ENCODE assay signal across 12 cellular contexts in the genomic region with DNA sequence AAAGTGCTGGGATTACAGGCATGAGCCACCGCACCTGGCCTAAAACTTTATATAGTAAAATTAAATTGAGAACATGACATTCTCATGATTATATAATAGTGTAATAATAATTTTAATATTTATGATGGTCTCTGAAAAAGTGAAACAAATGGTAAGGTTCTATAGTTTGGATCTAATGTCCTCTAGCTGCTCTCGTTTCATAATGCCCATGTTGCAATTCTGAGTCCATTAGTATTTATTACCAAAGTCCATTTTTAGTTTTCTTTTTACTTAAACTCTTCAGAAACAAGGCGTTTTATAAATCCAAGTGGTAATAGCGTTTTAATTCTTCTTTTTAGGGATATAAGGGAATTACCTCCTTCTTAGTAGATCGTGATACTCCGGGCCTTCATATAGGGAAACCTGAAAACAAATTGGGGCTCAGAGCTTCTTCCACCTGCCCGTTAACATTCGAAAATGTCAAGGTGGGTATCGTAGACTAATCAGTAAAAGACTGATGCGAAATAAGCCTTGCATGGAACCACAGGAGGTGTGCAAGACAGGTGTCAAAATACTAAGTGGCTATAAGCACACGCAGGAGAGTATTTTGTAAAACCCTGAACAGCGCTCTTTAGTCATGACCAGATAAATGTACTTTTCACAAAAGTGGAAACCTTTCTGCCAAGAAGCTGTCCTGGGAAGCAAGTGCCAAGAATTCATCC.
"Had no signal": no experiment of that assay in that cellular context is flagged by ENCODE, and none has a peak within 500 bp of the region (broad histone marks: within the 10 kb centered on the region; RNA-seq: fewer than 3 reads in every experiment).

No MANE protein-coding gene starts in this region.

- FAIRE-seq: small intestine had no signal

- H2AFZ ChIP-seq: neural progenitor cell had no signal

- H3K36me3 ChIP-seq: neural progenitor cell, ovary had no signal

- H3K4me3 ChIP-seq: esophagus muscularis mucosa, gastrocnemius medialis, left ventricle myocardium inferior, lung, neural progenitor cell, ovary, right atrium auricular region, stomach, thoracic aorta, transverse colon had no signal

- H3K4me1 ChIP-seq: esophagus muscularis mucosa, left ventricle myocardium inferior, right atrium auricular region, stomach had no signal

- H3K9ac ChIP-seq: neural progenitor cell had no signal

- H3K9me3 ChIP-seq: esophagus muscularis mucosa, gastrocnemius medialis, left ventricle myocardium inferior, ovary, right atrium auricular region, stomach, thoracic aorta, transverse colon had no signal

- DNase-seq: gastrocnemius medialis, left ventricle myocardium inferior had no signal

- ATAC-seq: gastrocnemius medialis had no signal

- H3K27me3 ChIP-seq: esophagus muscularis mucosa, gastrocnemius medialis, neural progenitor cell, ovary, right atrium auricular region, stomach, transverse colon had no signal

- H3K4me2 ChIP-seq: neural progenitor cell had no signal

- H3K27ac ChIP-seq: epithelial cell of prostate, esophagus muscularis mucosa, gastrocnemius medialis, left ventricle myocardium inferior, neural progenitor cell, ovary, right atrium auricular region, stomach, thoracic aorta, transverse colon had no signal
